8 cellular contexts compared by ENCODE assay signal in genomic region chr4:38531126-38531737, GRCh38.
DNase-seq lines count a peak whose midpoint lies in the region; ATAC-seq, FAIRE-seq and TF ChIP-seq lines count a peak whose summit lies in the region.

No MANE protein-coding gene starts in this region.

- ATAC-seq in HG03378 (IDR thresholded peaks at IDR 0.05; ENCODE audit: unreplicated experiment) = peak; percentile 36
- peak; percentile 80 for ATAC-seq in WTC11

- TF ChIP-seq CTCF in WTC11 (IDR thresholded peaks at IDR 0.05) = no peak
- no peak for TF ChIP-seq CTCF in D721Med (IDR thresholded peaks at IDR 0.05; ENCODE audit: insufficient read depth, missing control alignments)

- peak overlapping the region; percentile 68; the same call in 1 of the 2 replicates for H3K27ac Mint-ChIP-seq in WTC11

- H3K9me3 Mint-ChIP-seq in WTC11 = peaks cover 13% of the 10 kb centered on the region

- FAIRE-seq in D721Med (lab: Jason Lieb, UNC) = no peak

- H3K4me3 Mint-ChIP-seq in WTC11 = no peak overlapping the region

- POLR2A ChIA-PET in WTC11 (lab: Charles Lee) = no interaction called here

- DNase-seq in DMS53 (lab: John Stamatoyannopoulos, UW) (peak; percentile 88), WTC11 (ENCODE audit: low spot score) (no peak), myocyte (ENCODE audit: low read depth) (peak; percentile 40), D721Med (ENCODE audit: insufficient read length, low spot score) (no peak), HCEC 1CT (no peak), D341Med (ENCODE audit: low spot score) (no peak), activated gamma-delta T cell (lab: John Stamatoyannopoulos, UW) (no peak)

- H3K36me3 Mint-ChIP-seq in WTC11 = no peaks in the 10 kb centered on the region

- CTCF ChIA-PET in WTC11 (lab: Charles Lee) = no interaction called here

- no peaks in the 10 kb centered on the region; the same call in 1 of the 2 replicates for H3K27me3 Mint-ChIP-seq in WTC11 (ENCODE audit: low read depth)

- peaks cover 26% of the 10 kb centered on the region for H3K4me1 Mint-ChIP-seq in WTC11

TF ChIP-seq in WTC11, 78 proteins besides CTCF, POLR2A, EP300 and RAD21:
- TF ChIP-seq ELF4 (CRISPR knock-in tag; IDR thresholded peaks at IDR 0.05; ENCODE audit: low read depth) (no peak), HMGA2 (CRISPR knock-in tag; IDR thresholded peaks at IDR 0.05) (no peak), ZNF121 (CRISPR knock-in tag; IDR thresholded peaks at IDR 0.05) (no peak)

Comparison
In these comparisons a context has a peak if more than half of its experiments do, and no peak if none do; other contexts are left out.
1. DNase-seq: peak in DMS53 (single experiment) and myocyte (single experiment); none in WTC11 (single experiment), D721Med (single experiment), HCEC 1CT (single experiment), D341Med (single experiment) and activated gamma-delta T cell (single experiment).